8 cellular contexts compared by ENCODE assay signal in genomic region chr22:19478086-19478392, GRCh38. TPM values are rescaled to one million over a fixed set of nuclear protein-coding genes. Genes with fewer than 3 reads are reported as not detected.
DNase-seq lines count a peak whose midpoint lies in the region; ATAC-seq and TF ChIP-seq lines count a peak whose summit lies in the region.

No MANE protein-coding gene starts in this region.

- no peaks in the 10 kb centered on the region for H3K27me3 ChIP-seq in PC-9 (ENCODE audit: insufficient read depth, low read depth)
- H3K27me3 ChIP-seq in parathyroid adenoma (ENCODE audit: control insufficient read depth, insufficient read depth, low read length): no peaks in the 10 kb centered on the region

- no peak overlapping the region; the same call in 1 of the 2 replicates for H2AFZ ChIP-seq in PC-9
- H2AFZ ChIP-seq in parathyroid adenoma: no peak overlapping the region

- H3K9ac ChIP-seq in parathyroid adenoma: no peak overlapping the region

- peak overlapping the region; percentile 96 for H3K4me2 ChIP-seq in PC-9
- H3K4me2 ChIP-seq in parathyroid adenoma (ENCODE audit: low read length): peak overlapping the region; percentile 100

- BruUV-seq in PC-9 (replicated peaks; lab: Mats Ljungman, UMichigan): TSS peak; percentile 48

- H3F3A ChIP-seq in PC-9 (ENCODE audit: insufficient read depth, low read depth): no peaks in the 10 kb centered on the region

- H3K79me2 ChIP-seq in PC-9 (ENCODE audit: low read depth): peaks cover 48% of the 10 kb centered on the region
- peaks cover 10% of the 10 kb centered on the region for H3K79me2 ChIP-seq in parathyroid adenoma

- H3K36me3 ChIP-seq in PC-9 (ENCODE audit: low read depth) (no peaks in the 10 kb centered on the region), parathyroid adenoma (ENCODE audit: control insufficient read depth, insufficient read depth, low read length) (no peaks in the 10 kb centered on the region)

- H4K20me1 ChIP-seq in PC-9 (ENCODE audit: insufficient read depth): peaks cover 24% of the 10 kb centered on the region

- TF ChIP-seq CTCF in PC-9 (conservative IDR thresholded peaks at IDR 0.05): no peak
- TF ChIP-seq CTCF in epithelial cell of proximal tubule (conservative IDR thresholded peaks at IDR 0.05; ENCODE audit: low read depth, low read length): no peak
- TF ChIP-seq CTCF in parathyroid adenoma (IDR thresholded peaks at IDR 0.05): no peak

- no peak for ATAC-seq in HG03565 (IDR thresholded peaks at IDR 0.05; ENCODE audit: unreplicated experiment)
- ATAC-seq in HG02642 (IDR thresholded peaks at IDR 0.05; ENCODE audit: poor library complexity, unreplicated experiment): no peak

- H3K27ac ChIP-seq in PC-9 (0 out of 2 replicates have a peak overlapping the region, but pooled peaks have one; percentile 92), parathyroid adenoma (no peak overlapping the region)

- intact Hi-C loops in PC-9 (cut with micrococcal nuclease; ENCODE audit: unreplicated experiment): loop anchor here (2.0 to 10.0 kb wide), 3 partner anchors 154 to 299 kb away; partner anchors contain the start of genes CLTCL1 and SLC25A1

- POLR2A ChIA-PET in PC-9 (lab: Charles Lee; ENCODE audit: unreplicated experiment): interaction anchor here (0.7 kb wide), 1 partner anchor 293 kb away, joined by 5 read pairs; no protein-coding TSS in a partner anchor

- H3K9me2 ChIP-seq in PC-9 (ENCODE audit: insufficient read depth): no peaks in the 10 kb centered on the region

- in situ Hi-C loops in Caki2 (cut with HindIII; ENCODE audit: low pct_unique_long_range_greater_than_20kb, low sequenced_read_pairs): no loop called here

- no peaks in the 10 kb centered on the region for H3K9me3 ChIP-seq in PC-9 (ENCODE audit: insufficient read depth, low read depth)
- no peaks in the 10 kb centered on the region for H3K9me3 ChIP-seq in parathyroid adenoma (ENCODE audit: control insufficient read depth, low read length)

- peak overlapping the region; percentile 75 for H3K4me3 ChIP-seq in PC-9
- H3K4me3 ChIP-seq in epithelial cell of proximal tubule (ENCODE audit: low read depth, low read length): peak overlapping the region; percentile 92
- peak overlapping the region; percentile 82 for H3K4me3 ChIP-seq in parathyroid adenoma (ENCODE audit: low read depth, low read length)

- CTCF ChIA-PET in PC-9 (lab: Charles Lee): interaction anchor here (0.5 to 1.5 kb wide), 2 partner anchors 334 to 1116 kb away, joined by 4 to 16 read pairs; partner anchors contain the start of gene ESS2

- DNase-seq in Caki2 (ENCODE audit: low read depth): peak; percentile 14
- no peak for DNase-seq in PC-9
- no peak for DNase-seq in epithelial cell of proximal tubule (ENCODE audit: low read depth)
- no peak for DNase-seq in stimulated activated CD4-positive, alpha-beta T cell treated with anti-CD3 and anti-CD28 coated beads, Interleukin-2, amount 100 ng/mL, for 24 hours
- DNase-seq in SKM-1 treated with dmso at 0.1 percent for 144 hours (lab: John Stamatoyannopoulos, UW; ENCODE audit: unreplicated experiment): no peak

- peaks cover 15% of the 10 kb centered on the region for H3K4me1 ChIP-seq in PC-9 (replicated peaks; ENCODE audit: insufficient read depth)
- peaks cover 4% of the 10 kb centered on the region for H3K4me1 ChIP-seq in parathyroid adenoma

RNA-seq across cellular contexts. Expression of gene UFD1, which starts 1.0 kb away (rescaled TPM):
- 106 and 114 TPM in 2 replicates for total RNA-seq in Caki2 (2014; rRNA removed; shearing (Covaris generic); ENCODE audit: low replicate concordance)
- total RNA-seq in PC-9 (2021) (41.6 and 66.9 TPM in 2 replicates), epithelial cell of proximal tubule (47.7 and 68.1 TPM in 2 replicates)

RNA-seq across cellular contexts. Expression of gene CDC45, which starts 1.7 kb away (rescaled TPM):
- total RNA-seq in Caki2 (2014; rRNA removed; shearing (Covaris generic); ENCODE audit: low replicate concordance): 54.6 and 56.3 TPM in 2 replicates
- total RNA-seq in PC-9 (2021) (27.5 and 29.1 TPM in 2 replicates), epithelial cell of proximal tubule (31.2 and 75.2 TPM in 2 replicates)

RNA-seq across cellular contexts. Expression of gene C22orf39, which starts 30.5 kb away (rescaled TPM):
- total RNA-seq in Caki2 (2014; rRNA removed; shearing (Covaris generic); ENCODE audit: low replicate concordance): 39.9 and 44.0 TPM in 2 replicates
- total RNA-seq in PC-9 (2021) (12.3 and 14.2 TPM in 2 replicates), epithelial cell of proximal tubule (33.1 and 40.3 TPM in 2 replicates)

RNA-seq across cellular contexts. Expression of gene MRPL40, which starts 45.7 kb away (rescaled TPM):
- total RNA-seq in Caki2 (2014; rRNA removed; shearing (Covaris generic); ENCODE audit: low replicate concordance): 117 and 138 TPM in 2 replicates
- total RNA-seq in PC-9 (2021): 21.1 and 25.1 TPM in 2 replicates
- total RNA-seq in epithelial cell of proximal tubule: 24.3 and 43.8 TPM in 2 replicates

RNA-seq across cellular contexts. Expression of gene CLDN5, which starts 46.2 kb away (rescaled TPM):
- total RNA-seq in Caki2 (2014; rRNA removed; shearing (Covaris generic); ENCODE audit: low replicate concordance): not detected in 2 replicates
- not detected in 2 replicates for total RNA-seq in PC-9 (2021)
- 0.29 and 1.2 TPM in 2 replicates for total RNA-seq in epithelial cell of proximal tubule
